ENCODE assay signal across 8 cellular contexts in genomic region chr3:122754867-122755835, GRCh38. TPM values are rescaled to one million over a fixed set of nuclear protein-coding genes. Genes with fewer than 3 reads are reported as not detected.
DNase-seq lines count a peak whose midpoint lies in the region; ATAC-seq and TF ChIP-seq lines count a peak whose summit lies in the region.

No MANE protein-coding gene starts in this region.

- peaks cover 8% of the 10 kb centered on the region for H3K36me3 Mint-ChIP-seq in activated T-helper 2 cell treated with anti-CD3 and anti-CD28 coated beads, Interferon-gamma antibody, Interleukin-2, Interleukin-4, amounts not matched to agents 10 μg/mL and 5 μg/mL and 100 μg/mL, durations not matched to agents 14 hours and 24 hours and 36 hours (ENCODE audit: low read depth)

- peak; percentile 78 for TF ChIP-seq CTCF in BJ (IDR thresholded peaks at IDR 0.05; ENCODE audit: insufficient read depth, low read depth, low read length)
- peak; percentile 97 for TF ChIP-seq CTCF in epithelial cell of proximal tubule (conservative IDR thresholded peaks at IDR 0.05; ENCODE audit: low read depth, low read length)
- peak; percentile 82 for TF ChIP-seq CTCF in parathyroid adenoma (IDR thresholded peaks at IDR 0.05)

- H3K79me2 ChIP-seq in parathyroid adenoma: no peaks in the 10 kb centered on the region

- no peak overlapping the region for H3K27ac Mint-ChIP-seq in activated T-helper 2 cell treated with anti-CD3 and anti-CD28 coated beads, Interferon-gamma antibody, Interleukin-2, Interleukin-4, amounts not matched to agents 10 μg/mL and 5 μg/mL and 100 μg/mL, durations not matched to agents 14 hours and 24 hours and 36 hours

- H3K27me3 ChIP-seq in BJ (ENCODE audit: control insufficient read depth, insufficient read depth, low read length) (no peaks in the 10 kb centered on the region), NT2/D1 (ENCODE audit: insufficient read depth, insufficient read length) (no peaks in the 10 kb centered on the region), parathyroid adenoma (ENCODE audit: control insufficient read depth, insufficient read depth, low read length) (no peaks in the 10 kb centered on the region)

- H3K9me3 ChIP-seq in NT2/D1 (ENCODE audit: insufficient read depth, low read length): no peaks in the 10 kb centered on the region
- H3K9me3 ChIP-seq in parathyroid adenoma (ENCODE audit: control insufficient read depth, low read length): no peaks in the 10 kb centered on the region

- H3K27me3 Mint-ChIP-seq in activated T-helper 2 cell treated with anti-CD3 and anti-CD28 coated beads, Interferon-gamma antibody, Interleukin-2, Interleukin-4, amounts not matched to agents 10 μg/mL and 5 μg/mL and 100 μg/mL, durations not matched to agents 14 hours and 24 hours and 36 hours (ENCODE audit: low read depth): no peaks in the 10 kb centered on the region

- H3K4me3 ChIP-seq in BJ (ENCODE audit: low read depth, low read length) (no peak overlapping the region), NT2/D1 (ENCODE audit: insufficient read length, low read depth) (no peak overlapping the region), epithelial cell of proximal tubule (ENCODE audit: low read depth, low read length) (no peak overlapping the region), parathyroid adenoma (ENCODE audit: low read depth, low read length) (no peak overlapping the region)

- no peaks in the 10 kb centered on the region for H3K4me1 ChIP-seq in NT2/D1 (ENCODE audit: insufficient read depth, insufficient read length)
- H3K4me1 ChIP-seq in parathyroid adenoma: no peaks in the 10 kb centered on the region

- POLR2A ChIA-PET in BJ (lab: Charles Lee): no interaction called here

- no peaks in the 10 kb centered on the region for H3K9me3 Mint-ChIP-seq in activated T-helper 2 cell treated with anti-CD3 and anti-CD28 coated beads, Interferon-gamma antibody, Interleukin-2, Interleukin-4, amounts not matched to agents 10 μg/mL and 5 μg/mL and 100 μg/mL, durations not matched to agents 14 hours and 24 hours and 36 hours

- peak; percentile 66 for ATAC-seq in GM19452 (IDR thresholded peaks at IDR 0.05; ENCODE audit: unreplicated experiment)

- no peak overlapping the region for H3K27ac ChIP-seq in parathyroid adenoma

- DNase-seq in BJ (ENCODE audit: low read depth) (no peak), NT2/D1 (ENCODE audit: low read depth, low spot score) (peak; percentile 28), epithelial cell of proximal tubule (ENCODE audit: low read depth) (no peak), SKM-1 (lab: John Stamatoyannopoulos, UW; ENCODE audit: unreplicated experiment) (no peak)
- no peak for DNase-seq in activated T-helper 2 cell treated with anti-CD3 and anti-CD28 coated beads, Interferon-gamma antibody, Interleukin-2, Interleukin-4, amounts not matched to agents 10 μg/mL and 5 μg/mL and 100 μg/mL, durations not matched to agents 14 hours and 24 hours and 36 hours (ENCODE audit: low spot score)
- no peak for DNase-seq in activated effector memory CD4-positive, alpha-beta T cell treated with anti-CD3 and anti-CD28 coated beads, Interleukin-2, amount 50 U/mL, for 16 hours

- intact Hi-C loops in activated T-helper 2 cell treated with anti-CD3 and anti-CD28 coated beads, Interferon-gamma antibody, Interleukin-2, Interleukin-4, amounts not matched to agents 10 μg/mL and 5 μg/mL and 100 μg/mL, durations not matched to agents 14 hours and 24 hours and 36 hours (cut with micrococcal nuclease): no loop called here

- peaks cover 8% of the 10 kb centered on the region for H3K4me1 Mint-ChIP-seq in activated T-helper 2 cell treated with anti-CD3 and anti-CD28 coated beads, Interferon-gamma antibody, Interleukin-2, Interleukin-4, amounts not matched to agents 10 μg/mL and 5 μg/mL and 100 μg/mL, durations not matched to agents 14 hours and 24 hours and 36 hours (ENCODE audit: low read depth)

- H3K4me2 ChIP-seq in parathyroid adenoma (ENCODE audit: low read length): no peak overlapping the region

- H3K4me3 Mint-ChIP-seq in activated T-helper 2 cell treated with anti-CD3 and anti-CD28 coated beads, Interferon-gamma antibody, Interleukin-2, Interleukin-4, amounts not matched to agents 10 μg/mL and 5 μg/mL and 100 μg/mL, durations not matched to agents 14 hours and 24 hours and 36 hours (ENCODE audit: low read depth): no peak overlapping the region

- H3K9ac ChIP-seq in NT2/D1 (ENCODE audit: insufficient read length, low read depth) (no peak overlapping the region), parathyroid adenoma (no peak overlapping the region)

- H2AFZ ChIP-seq in parathyroid adenoma: no peak overlapping the region

- CTCF ChIA-PET in BJ (lab: Yijun Ruan, JAX): interaction anchor here (0.6 to 1.8 kb wide), 20 partner anchors 9 to 273 kb away, joined by 3 to 14 read pairs (median 3); partner anchors contain the start of genes HSPBAP1 and SEMA5B

- H3K36me3 ChIP-seq in BJ (ENCODE audit: control insufficient read depth, insufficient read depth, low read length): no peaks in the 10 kb centered on the region
- peaks cover 8% of the 10 kb centered on the region for H3K36me3 ChIP-seq in NT2/D1 (ENCODE audit: insufficient read depth, insufficient read length, low read length)
- no peaks in the 10 kb centered on the region for H3K36me3 ChIP-seq in parathyroid adenoma (ENCODE audit: control insufficient read depth, insufficient read depth, low read length)

RNA-seq across cellular contexts. Expression of gene HSPBAP1, which starts 38.5 kb away (rescaled TPM):
- 2.9 and 4.5 TPM in 2 replicates for polyA plus RNA-seq in BJ (2011; rRNA removed)
- 2.1 and 2.2 TPM in 2 replicates for polyA minus RNA-seq in BJ (2011; rRNA and poly(A)+ RNA removed)
- 5.0 and 5.1 TPM in 2 replicates for total RNA-seq in epithelial cell of proximal tubule
- total RNA-seq in activated T-helper 2 cell treated with anti-CD3 and anti-CD28 coated beads, Interferon-gamma antibody, Interleukin-2, Interleukin-4, amounts not matched to agents 10 μg/mL and 5 μg/mL and 100 μg/mL, durations not matched to agents 14 hours and 24 hours and 36 hours: 6.6 and 8.0 TPM in 2 replicates

RNA-seq across cellular contexts. Expression of gene SLC49A4, which starts 39.7 kb away (rescaled TPM):
- polyA plus RNA-seq in BJ (2011; rRNA removed): 8.4 and 12.1 TPM in 2 replicates
- polyA minus RNA-seq in BJ (2011; rRNA and poly(A)+ RNA removed): 6.2 and 7.4 TPM in 2 replicates
- total RNA-seq in epithelial cell of proximal tubule: 10.3 and 12.2 TPM in 2 replicates
- 2.0 TPM in 2 replicates for total RNA-seq in activated T-helper 2 cell treated with anti-CD3 and anti-CD28 coated beads, Interferon-gamma antibody, Interleukin-2, Interleukin-4, amounts not matched to agents 10 μg/mL and 5 μg/mL and 100 μg/mL, durations not matched to agents 14 hours and 24 hours and 36 hours
